Comparison of ENCODE assay signal across 13 cellular contexts in the genomic region with DNA sequence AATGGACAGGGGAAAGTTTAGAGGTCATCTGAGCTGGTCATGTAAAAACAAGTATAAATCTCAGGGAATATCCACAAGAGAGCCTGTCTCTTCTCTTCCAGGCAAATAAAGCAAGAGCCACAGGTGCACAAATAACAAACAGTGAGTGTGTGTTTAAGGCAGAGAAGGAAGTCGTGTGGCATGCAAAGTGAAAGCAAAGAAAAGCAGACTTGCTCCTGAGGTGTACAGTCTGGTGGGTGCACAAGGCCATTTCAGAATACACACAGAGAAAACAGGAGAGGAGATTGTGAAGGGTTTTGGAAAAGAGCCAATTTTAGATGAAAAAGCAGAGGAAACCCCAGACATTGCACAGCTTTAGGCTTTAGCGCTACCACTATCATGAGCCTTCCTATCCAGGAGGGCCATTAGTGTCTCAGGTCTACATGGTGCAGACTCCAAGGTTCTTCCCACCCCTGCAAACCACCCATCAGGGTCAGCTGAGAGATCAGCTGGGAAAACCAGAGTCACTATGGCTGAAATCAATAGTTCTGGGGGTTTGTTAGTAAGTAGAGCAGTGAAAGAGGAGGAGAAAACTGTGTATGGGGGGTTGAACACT.
A peak's percentile ranks its signal among the peaks of the same experiment; 100 is the strongest.
DNase-seq lines count a peak whose midpoint lies in the region; ATAC-seq and TF ChIP-seq lines count a peak whose summit lies in the region.
"Had no signal": no experiment of that assay in that cellular context is flagged by ENCODE, and none has a peak within 500 bp of the region (broad histone marks: within the 10 kb centered on the region; RNA-seq: fewer than 3 reads in every experiment).

No MANE protein-coding gene starts in this region.

- CTCF ChIA-PET in WTC11 (lab: Charles Lee): no interaction called here

- H3K27me3 Mint-ChIP-seq in natural killer cell treated with Interleukin-12 subunit alpha and Interleukin-12 subunit beta and Interleukin-15 and Interleukin-18, amount 100 ng/mL, for 72 hours: no peaks in the 10 kb centered on the region
- H3K27me3 Mint-ChIP-seq in natural killer cell (ENCODE audit: low read depth in 2 of 2): no peaks in the 10 kb centered on the region
- no peaks in the 10 kb centered on the region; the same call in 1 of the 2 replicates for H3K27me3 Mint-ChIP-seq in WTC11 (ENCODE audit: low read depth)

- H3K27ac Mint-ChIP-seq in natural killer cell treated with Interleukin-12 subunit alpha and Interleukin-12 subunit beta and Interleukin-15 and Interleukin-18, amount 100 ng/mL, for 72 hours: no peak overlapping the region
- no peak overlapping the region for H3K27ac Mint-ChIP-seq in natural killer cell
- no peak overlapping the region for H3K27ac Mint-ChIP-seq in WTC11
- H3K27ac Mint-ChIP-seq: H9 had no signal

- POLR2A ChIA-PET in WTC11 (lab: Charles Lee): no interaction called here

- no peak for TF ChIP-seq CTCF in natural killer cell (IDR thresholded peaks at IDR 0.05)
- TF ChIP-seq CTCF in WTC11 (IDR thresholded peaks at IDR 0.05): no peak

- intact Hi-C loops in natural killer cell (cut with micrococcal nuclease) (no loop called here), left ventricle myocardium superior (cut with micrococcal nuclease) (no loop called here)

- H3K36me3 Mint-ChIP-seq in natural killer cell treated with Interleukin-12 subunit alpha and Interleukin-12 subunit beta and Interleukin-15 and Interleukin-18, amount 100 ng/mL, for 72 hours: no peaks in the 10 kb centered on the region
- no peaks in the 10 kb centered on the region for H3K36me3 Mint-ChIP-seq in natural killer cell
- H3K36me3 Mint-ChIP-seq in WTC11: no peaks in the 10 kb centered on the region

- DNase-seq in natural killer cell treated with Interleukin-12 subunit alpha and Interleukin-12 subunit beta and Interleukin-15 and Interleukin-18, amount 100 ng/mL, for 72 hours (ENCODE audit: low spot score): no peak
- DNase-seq in natural killer cell: no peak
- DNase-seq in NCI-H1105 treated with DMSO at 0.1 percent for 48 hours (lab: John Stamatoyannopoulos, UW): peak; percentile 32
- no peak for DNase-seq in left ventricle myocardium superior
- no peak for DNase-seq in WTC11 (ENCODE audit: low spot score)
- DNase-seq: ACHN; activated naive CD4-positive, alpha-beta T cell treated with anti-CD3 and anti-CD28 coated beads, Interleukin-2, amount 50 U/mL, for 16 hours; H9; stimulated activated CD4-positive, alpha-beta T cell treated with anti-CD3 and anti-CD28 coated beads, Interleukin-15, amount 100 ng/mL, for 24 hours had no signal

- no peak for ATAC-seq in natural killer cell treated with Interleukin-12 subunit alpha and Interleukin-12 subunit beta and Interleukin-15 and Interleukin-18, amount 100 ng/mL, for 72 hours
- ATAC-seq in natural killer cell (no peak), HG02759 (IDR thresholded peaks at IDR 0.05; ENCODE audit: unreplicated experiment) (peak; percentile 74), HG03280 (IDR thresholded peaks at IDR 0.05; ENCODE audit: unreplicated experiment) (no peak), left ventricle myocardium superior (no peak), WTC11 (no peak), HG03196 (IDR thresholded peaks at IDR 0.05; ENCODE audit: unreplicated experiment) (no peak)
- ATAC-seq: gastroesophageal sphincter had no signal

- peaks cover 6% of the 10 kb centered on the region for H3K9me3 Mint-ChIP-seq in natural killer cell treated with Interleukin-12 subunit alpha and Interleukin-12 subunit beta and Interleukin-15 and Interleukin-18, amount 100 ng/mL, for 72 hours
- H3K9me3 Mint-ChIP-seq in natural killer cell: peaks cover 2 to 14% of the 10 kb centered on the region in 2 donors
- H3K9me3 Mint-ChIP-seq in WTC11: peaks cover 1% of the 10 kb centered on the region

- peak overlapping the region; percentile 9 for H3K4me3 Mint-ChIP-seq in natural killer cell treated with Interleukin-12 subunit alpha and Interleukin-12 subunit beta and Interleukin-15 and Interleukin-18, amount 100 ng/mL, for 72 hours
- H3K4me3 Mint-ChIP-seq in natural killer cell (no peak overlapping the region), WTC11 (no peak overlapping the region)
- H3K4me3 Mint-ChIP-seq: H9 had no signal

- H3K4me1 Mint-ChIP-seq in natural killer cell treated with Interleukin-12 subunit alpha and Interleukin-12 subunit beta and Interleukin-15 and Interleukin-18, amount 100 ng/mL, for 72 hours (ENCODE audit: low read depth in 2 of 2): no peaks in the 10 kb centered on the region
- H3K4me1 Mint-ChIP-seq in natural killer cell (no peaks in the 10 kb centered on the region), WTC11 (no peaks in the 10 kb centered on the region)
- H3K4me1 Mint-ChIP-seq: H9 had no signal

TF ChIP-seq in WTC11, 78 proteins besides CTCF, POLR2A, EP300 and RAD21 (continues in another document):
- TF ChIP-seq, protein P1, sequence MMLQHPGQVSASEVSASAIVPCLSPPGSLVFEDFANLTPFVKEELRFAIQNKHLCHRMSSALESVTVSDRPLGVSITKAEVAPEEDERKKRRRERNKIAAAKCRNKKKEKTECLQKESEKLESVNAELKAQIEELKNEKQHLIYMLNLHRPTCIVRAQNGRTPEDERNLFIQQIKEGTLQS (CRISPR knock-in tag; conservative IDR thresholded peaks at IDR 0.05): no peak
- TF ChIP-seq, protein P2, sequence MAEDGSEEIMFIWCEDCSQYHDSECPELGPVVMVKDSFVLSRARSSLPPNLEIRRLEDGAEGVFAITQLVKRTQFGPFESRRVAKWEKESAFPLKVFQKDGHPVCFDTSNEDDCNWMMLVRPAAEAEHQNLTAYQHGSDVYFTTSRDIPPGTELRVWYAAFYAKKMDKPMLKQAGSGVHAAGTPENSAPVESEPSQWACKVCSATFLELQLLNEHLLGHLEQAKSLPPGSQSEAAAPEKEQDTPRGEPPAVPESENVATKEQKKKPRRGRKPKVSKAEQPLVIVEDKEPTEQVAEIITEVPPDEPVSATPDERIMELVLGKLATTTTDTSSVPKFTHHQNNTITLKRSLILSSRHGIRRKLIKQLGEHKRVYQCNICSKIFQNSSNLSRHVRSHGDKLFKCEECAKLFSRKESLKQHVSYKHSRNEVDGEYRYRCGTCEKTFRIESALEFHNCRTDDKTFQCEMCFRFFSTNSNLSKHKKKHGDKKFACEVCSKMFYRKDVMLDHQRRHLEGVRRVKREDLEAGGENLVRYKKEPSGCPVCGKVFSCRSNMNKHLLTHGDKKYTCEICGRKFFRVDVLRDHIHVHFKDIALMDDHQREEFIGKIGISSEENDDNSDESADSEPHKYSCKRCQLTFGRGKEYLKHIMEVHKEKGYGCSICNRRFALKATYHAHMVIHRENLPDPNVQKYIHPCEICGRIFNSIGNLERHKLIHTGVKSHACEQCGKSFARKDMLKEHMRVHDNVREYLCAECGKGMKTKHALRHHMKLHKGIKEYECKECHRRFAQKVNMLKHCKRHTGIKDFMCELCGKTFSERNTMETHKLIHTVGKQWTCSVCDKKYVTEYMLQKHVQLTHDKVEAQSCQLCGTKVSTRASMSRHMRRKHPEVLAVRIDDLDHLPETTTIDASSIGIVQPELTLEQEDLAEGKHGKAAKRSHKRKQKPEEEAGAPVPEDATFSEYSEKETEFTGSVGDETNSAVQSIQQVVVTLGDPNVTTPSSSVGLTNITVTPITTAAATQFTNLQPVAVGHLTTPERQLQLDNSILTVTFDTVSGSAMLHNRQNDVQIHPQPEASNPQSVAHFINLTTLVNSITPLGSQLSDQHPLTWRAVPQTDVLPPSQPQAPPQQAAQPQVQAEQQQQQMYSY (CRISPR knock-in tag; IDR thresholded peaks at IDR 0.05): no peak
- TF ChIP-seq, protein P3, sequence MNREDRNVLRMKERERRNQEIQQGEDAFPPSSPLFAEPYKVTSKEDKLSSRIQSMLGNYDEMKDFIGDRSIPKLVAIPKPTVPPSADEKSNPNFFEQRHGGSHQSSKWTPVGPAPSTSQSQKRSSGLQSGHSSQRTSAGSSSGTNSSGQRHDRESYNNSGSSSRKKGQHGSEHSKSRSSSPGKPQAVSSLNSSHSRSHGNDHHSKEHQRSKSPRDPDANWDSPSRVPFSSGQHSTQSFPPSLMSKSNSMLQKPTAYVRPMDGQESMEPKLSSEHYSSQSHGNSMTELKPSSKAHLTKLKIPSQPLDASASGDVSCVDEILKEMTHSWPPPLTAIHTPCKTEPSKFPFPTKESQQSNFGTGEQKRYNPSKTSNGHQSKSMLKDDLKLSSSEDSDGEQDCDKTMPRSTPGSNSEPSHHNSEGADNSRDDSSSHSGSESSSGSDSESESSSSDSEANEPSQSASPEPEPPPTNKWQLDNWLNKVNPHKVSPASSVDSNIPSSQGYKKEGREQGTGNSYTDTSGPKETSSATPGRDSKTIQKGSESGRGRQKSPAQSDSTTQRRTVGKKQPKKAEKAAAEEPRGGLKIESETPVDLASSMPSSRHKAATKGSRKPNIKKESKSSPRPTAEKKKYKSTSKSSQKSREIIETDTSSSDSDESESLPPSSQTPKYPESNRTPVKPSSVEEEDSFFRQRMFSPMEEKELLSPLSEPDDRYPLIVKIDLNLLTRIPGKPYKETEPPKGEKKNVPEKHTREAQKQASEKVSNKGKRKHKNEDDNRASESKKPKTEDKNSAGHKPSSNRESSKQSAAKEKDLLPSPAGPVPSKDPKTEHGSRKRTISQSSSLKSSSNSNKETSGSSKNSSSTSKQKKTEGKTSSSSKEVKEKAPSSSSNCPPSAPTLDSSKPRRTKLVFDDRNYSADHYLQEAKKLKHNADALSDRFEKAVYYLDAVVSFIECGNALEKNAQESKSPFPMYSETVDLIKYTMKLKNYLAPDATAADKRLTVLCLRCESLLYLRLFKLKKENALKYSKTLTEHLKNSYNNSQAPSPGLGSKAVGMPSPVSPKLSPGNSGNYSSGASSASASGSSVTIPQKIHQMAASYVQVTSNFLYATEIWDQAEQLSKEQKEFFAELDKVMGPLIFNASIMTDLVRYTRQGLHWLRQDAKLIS (CRISPR knock-in tag; IDR thresholded peaks at IDR 0.05; ENCODE audit: borderline replicate concordance): no peak
- no peak for TF ChIP-seq PRRX2 (CRISPR knock-in tag; IDR thresholded peaks at IDR 0.05)
